ENCODE assay signal across 29 cellular contexts in the genomic region with DNA sequence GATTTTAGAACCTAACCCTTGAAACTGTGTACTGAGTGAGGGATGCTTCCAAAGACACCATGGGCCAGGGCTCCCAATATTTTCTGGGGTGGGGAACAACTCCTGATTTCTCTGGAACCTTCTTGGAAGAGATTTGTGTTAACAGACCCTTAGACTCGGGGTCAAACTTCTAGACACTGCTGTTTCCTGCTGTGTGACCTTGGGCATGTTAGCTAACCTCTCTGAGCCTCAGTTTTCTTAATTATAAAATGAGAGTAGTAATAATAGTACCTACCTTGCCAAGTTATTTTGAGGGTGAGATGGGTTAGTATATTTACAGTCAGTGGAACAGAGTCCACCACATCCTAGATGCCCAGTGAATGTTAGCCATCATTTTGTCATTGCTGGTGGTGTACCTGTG.
"Had no signal": no experiment of that assay in that cellular context is flagged by ENCODE, and none has a peak within 500 bp of the region (broad histone marks: within the 10 kb centered on the region; RNA-seq: fewer than 3 reads in every experiment).

No MANE protein-coding gene starts in this region.

- H3K4me1 Mint-ChIP-seq: WTC11 had no signal

- ATAC-seq: activated T-helper 17 cell treated with anti-CD3 and anti-CD28 coated beads, Interleukin-2, amount 50 U/mL, for 72 hours; SK-N-SH treated with all-trans-retinoic acid at 6 μM for 48 hours; WTC11 had no signal

- H3K4me3 Mint-ChIP-seq: activated CD4-positive, alpha-beta memory T cell treated with anti-CD3 and anti-CD28 coated beads for 36 hours; activated CD4-positive, alpha-beta T cell treated with anti-CD3 and anti-CD28 coated beads, Interleukin-2, amount 10 ng/mL, durations not matched to agents 24 days and 14 days; activated naive CD4-positive, alpha-beta T cell treated with anti-CD3 and anti-CD28 coated beads for 36 hours; activated naive CD8-positive, alpha-beta T cell treated with anti-CD3 and anti-CD28 coated beads, Interleukin-2, amount 10 ng/mL, durations not matched to agents 7 days and 5 days; activated T-helper 17 cell treated with anti-CD3 and anti-CD28 coated beads, Interleukin-2, amount 50 U/mL, for 72 hours; WTC11 had no signal

- H3K27me3 Mint-ChIP-seq: activated CD4-positive, alpha-beta memory T cell treated with anti-CD3 and anti-CD28 coated beads for 36 hours; activated CD4-positive, alpha-beta T cell treated with anti-CD3 and anti-CD28 coated beads, Interleukin-2, amount 10 ng/mL, durations not matched to agents 24 days and 14 days; activated naive CD8-positive, alpha-beta T cell treated with anti-CD3 and anti-CD28 coated beads, Interleukin-2, amount 10 ng/mL, durations not matched to agents 7 days and 5 days; activated T-helper 17 cell treated with anti-CD3 and anti-CD28 coated beads, Interleukin-2, amount 50 U/mL, for 72 hours had no signal

- H3K9me3 Mint-ChIP-seq: activated CD4-positive, alpha-beta memory T cell treated with anti-CD3 and anti-CD28 coated beads for 36 hours; activated CD4-positive, alpha-beta T cell treated with anti-CD3 and anti-CD28 coated beads, Interleukin-2, amount 10 ng/mL, durations not matched to agents 24 days and 14 days; activated naive CD4-positive, alpha-beta T cell treated with anti-CD3 and anti-CD28 coated beads for 36 hours; activated naive CD8-positive, alpha-beta T cell treated with anti-CD3 and anti-CD28 coated beads, Interleukin-2, amount 10 ng/mL, durations not matched to agents 7 days and 5 days; activated T-helper 17 cell treated with anti-CD3 and anti-CD28 coated beads, Interleukin-2, amount 50 U/mL, for 72 hours; WTC11 had no signal

- DNase-seq: activated CD4-positive, alpha-beta memory T cell treated with anti-CD3 and anti-CD28 coated beads for 36 hours; activated CD4-positive, alpha-beta T cell treated with anti-CD3 and anti-CD28 coated beads, Interleukin-2, amount 10 ng/mL, durations not matched to agents 24 days and 14 days; activated CD4-positive, CD25-positive, alpha-beta regulatory T cell treated with anti-CD3 and anti-CD28 coated beads, Interleukin-2, amount 50 U/mL, for 72 hours; activated CD8-positive, alpha-beta memory T cell treated with anti-CD3 and anti-CD28 coated beads for 24 hours; activated gamma-delta T cell; activated naive CD4-positive, alpha-beta T cell treated with anti-CD3 and anti-CD28 coated beads for 36 hours; activated naive CD8-positive, alpha-beta T cell treated with anti-CD3 and anti-CD28 coated beads, Interleukin-2, amount 10 ng/mL, durations not matched to agents 7 days and 5 days; activated T-cell treated with anti-CD3 and anti-CD28 coated beads, Interleukin-2, amount 50 U/mL, for 1 hour; anterior cingulate cortex; MG63; MV-4-11; NCI-H1092 treated with DMSO at 0.1 percent for 48 hours; NCI-H1417 treated with DMSO at 0.1 percent for 48 hours; NCI-H1694; NCI-H2029; NCI-H2107; NCI-H2171 treated with DMSO at 0.1 percent for 48 hours; NCI-H226; NCI-H526; NK-92 treated with Interleukin-12 subunit alpha and Interleukin-12 subunit beta, amount 100 ng/mL, for 24 hours; OCI-M1; SHP77; SW 1271 had no signal

- H3K9me3 ChIP-seq: adrenal gland, MG63, Peyer's patch, SJSA1 had no signal

- H3K27ac Mint-ChIP-seq: activated CD4-positive, alpha-beta memory T cell treated with anti-CD3 and anti-CD28 coated beads for 36 hours; activated CD4-positive, alpha-beta T cell treated with anti-CD3 and anti-CD28 coated beads, Interleukin-2, amount 10 ng/mL, durations not matched to agents 24 days and 14 days; activated naive CD4-positive, alpha-beta T cell treated with anti-CD3 and anti-CD28 coated beads for 36 hours; activated naive CD8-positive, alpha-beta T cell treated with anti-CD3 and anti-CD28 coated beads, Interleukin-2, amount 10 ng/mL, durations not matched to agents 7 days and 5 days; activated T-helper 17 cell treated with anti-CD3 and anti-CD28 coated beads, Interleukin-2, amount 50 U/mL, for 72 hours; WTC11 had no signal
